Comparison of ENCODE assay signal across 12 cellular contexts in the genomic region with DNA sequence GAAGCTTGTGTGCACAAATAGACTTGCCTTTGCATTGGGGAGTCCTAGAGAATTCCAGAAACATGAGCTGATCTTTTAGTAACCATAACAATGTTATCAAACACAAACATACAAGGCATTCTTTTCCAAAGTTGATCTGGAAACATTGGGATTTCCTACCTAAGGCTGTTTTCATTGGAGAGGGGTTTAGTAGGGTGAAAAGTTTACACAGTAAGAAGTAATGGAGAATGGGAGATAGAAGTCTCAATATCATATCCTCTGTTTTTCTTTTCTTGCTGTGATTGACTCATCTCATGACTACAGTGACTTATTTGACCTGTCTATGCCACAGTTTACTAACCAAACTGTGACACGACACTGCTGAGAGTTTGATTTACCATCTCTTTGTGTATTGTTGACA.
DNase-seq lines count a peak whose midpoint lies in the region; ATAC-seq, FAIRE-seq and TF ChIP-seq lines count a peak whose summit lies in the region.
"Had no signal": no experiment of that assay in that cellular context is flagged by ENCODE, and none has a peak within 500 bp of the region (broad histone marks: within the 10 kb centered on the region; RNA-seq: fewer than 3 reads in every experiment).

No MANE protein-coding gene starts in this region.

- H3K9me3 ChIP-seq in breast epithelium, result no peaks in the 10 kb centered on the region
- H3K9me3 ChIP-seq in neural progenitor cell (ENCODE audit: low read depth), result no peaks in the 10 kb centered on the region

- H3K27me3 ChIP-seq in breast epithelium (no peaks in the 10 kb centered on the region), neural progenitor cell (no peaks in the 10 kb centered on the region)
- H3K27me3 ChIP-seq: cardiac muscle cell had no signal

- no peaks in the 10 kb centered on the region for H3F3A ChIP-seq in neural progenitor cell (ENCODE audit: low read depth)

- H3K79me2 ChIP-seq in neural progenitor cell (ENCODE audit: low read depth), result no peaks in the 10 kb centered on the region

- peak; percentile 37 for DNase-seq in EL
- DNase-seq in glomerular endothelial cell (ENCODE audit: extremely low read depth, low read depth, low spot score), result peak; percentile 73
- no peak for DNase-seq in urothelium cell line (ENCODE audit: low spot score)
- DNase-seq in breast epithelium (ENCODE audit: low spot score in 2 of 2), result no peak
- no peak for DNase-seq in neural progenitor cell (ENCODE audit: low spot score)
- DNase-seq: DMS79, WERI-Rb-1 had no signal

- no peaks in the 10 kb centered on the region for H3K4me1 Mint-ChIP-seq in neural progenitor cell

- no peak overlapping the region for H3K4me2 ChIP-seq in neural progenitor cell

- H3K27me3 Mint-ChIP-seq in neural progenitor cell (ENCODE audit: insufficient read depth, low read depth), result no peaks in the 10 kb centered on the region

- TF ChIP-seq POLR2A in breast epithelium (IDR thresholded peaks at IDR 0.05), result no peak

- H3K9ac ChIP-seq in neural progenitor cell, result no peak overlapping the region

- no peak for FAIRE-seq in urothelium cell line (lab: Jason Lieb, UNC)

- H4K20me1 ChIP-seq in neural progenitor cell (ENCODE audit: low read depth), result no peaks in the 10 kb centered on the region

- TF ChIP-seq CTCF in breast epithelium (IDR thresholded peaks at IDR 0.05) (no peak), neural progenitor cell (IDR thresholded peaks at IDR 0.05) (no peak)

- ATAC-seq in GM21447 (IDR thresholded peaks at IDR 0.05; ENCODE audit: unreplicated experiment) (peak; percentile 62), HG03521 (IDR thresholded peaks at IDR 0.05; ENCODE audit: unreplicated experiment) (peak; percentile 64), HG02678 (IDR thresholded peaks at IDR 0.05; ENCODE audit: unreplicated experiment) (no peak)
- ATAC-seq: left lobe of liver had no signal

- no peak overlapping the region for H3K27ac Mint-ChIP-seq in neural progenitor cell

- no peak overlapping the region for H3K4me3 Mint-ChIP-seq in neural progenitor cell

- H3K4me3 ChIP-seq in breast epithelium, result no peak overlapping the region
- no peak overlapping the region for H3K4me3 ChIP-seq in neural progenitor cell
- H3K4me3 ChIP-seq: cardiac muscle cell had no signal

- intact Hi-C loops in breast epithelium (cut with DNase I; ENCODE audit: low total_unique reads), result no loop called here

- no peaks in the 10 kb centered on the region for H3K4me1 ChIP-seq in breast epithelium
- no peaks in the 10 kb centered on the region for H3K4me1 ChIP-seq in neural progenitor cell

- H3K36me3 ChIP-seq in breast epithelium, result no peaks in the 10 kb centered on the region
- H3K36me3 ChIP-seq in neural progenitor cell, result no peaks in the 10 kb centered on the region
- H3K36me3 ChIP-seq: cardiac muscle cell, WERI-Rb-1 had no signal

- H3K9me3 Mint-ChIP-seq in neural progenitor cell, result no peaks in the 10 kb centered on the region

- no peaks in the 10 kb centered on the region for H3K36me3 Mint-ChIP-seq in neural progenitor cell

- H2AFZ ChIP-seq in neural progenitor cell (replicated peaks), result no peak overlapping the region

- no peak overlapping the region for H3K27ac ChIP-seq in breast epithelium
- H3K27ac ChIP-seq in neural progenitor cell, result no peak overlapping the region
- H3K27ac ChIP-seq: cardiac muscle cell, WERI-Rb-1 had no signal

Comparison
In these comparisons a context has a peak if more than half of its experiments do, and no peak if none do; other contexts are left out.
1. DNase-seq: peak in EL (single experiment) and glomerular endothelial cell (single experiment); none in urothelium cell line (single experiment), breast epithelium (0 of 2) and neural progenitor cell (single experiment).